Comparison of ENCODE assay signal across 25 cellular contexts in the genomic region with DNA sequence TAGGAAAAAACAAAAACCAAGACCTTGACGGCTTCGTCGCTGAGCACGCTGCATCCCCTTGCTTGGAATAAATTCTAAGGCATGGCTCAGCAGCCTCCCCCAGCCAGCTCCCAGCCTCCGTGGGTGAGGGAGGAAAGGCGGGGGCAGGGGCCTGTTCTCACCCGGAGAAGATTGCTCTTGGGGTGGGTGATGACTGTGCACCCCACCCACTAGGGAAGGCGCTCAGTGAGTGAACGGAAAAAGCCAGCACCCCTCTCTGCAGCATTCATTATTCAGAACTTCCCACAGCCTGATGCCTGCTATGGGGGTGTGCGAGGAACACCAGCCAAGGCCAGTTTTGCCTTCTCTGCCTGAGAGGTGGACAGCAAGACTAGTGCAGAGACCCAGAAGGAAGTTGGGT. TPM values are rescaled to one million over a fixed set of nuclear protein-coding genes. Genes with fewer than 3 reads are reported as not detected.
"Had no signal": no experiment of that assay in that cellular context is flagged by ENCODE, and none has a peak within 500 bp of the region (broad histone marks: within the 10 kb centered on the region; RNA-seq: fewer than 3 reads in every experiment).

No MANE protein-coding gene starts in this region.

- H3K9me3 Mint-ChIP-seq: endodermal cell; memory B cell; natural killer cell; stimulated activated memory B cell treated with anti-CD40 and anti-IgM and Interleukin-4, amounts not matched to agents 10 μg/mL and 1 μg/mL and 100 μg/mL, for 72 hours had no signal

- ATAC-seq: esophagus mucosa; gastrocnemius medialis; heart left ventricle; left lobe of liver; natural killer cell; stimulated activated memory B cell treated with anti-CD40 and anti-IgM and Interleukin-4, amounts not matched to agents 10 μg/mL and 1 μg/mL and 100 μg/mL, for 72 hours; stimulated activated naive CD8-positive, alpha-beta T cell treated with anti-CD3 and anti-CD28 coated beads, Interleukin-15, Interleukin-2, amounts not matched to agents 100 U/mL and 50 U/mL, for 24 hours had no signal

- H3K27ac ChIP-seq: epithelial cell of prostate, gastrocnemius medialis, heart left ventricle, hepatocyte, neutrophil, thoracic aorta, tibial nerve, upper lobe of left lung, uterus had no signal

- H3K36me3 ChIP-seq: gastrocnemius medialis, heart left ventricle, neutrophil, thoracic aorta, tibial nerve, upper lobe of left lung, uterus had no signal

- H3K4me3 Mint-ChIP-seq: endodermal cell; memory B cell; natural killer cell; stimulated activated memory B cell treated with anti-CD40 and anti-IgM and Interleukin-4, amounts not matched to agents 10 μg/mL and 1 μg/mL and 100 μg/mL, for 72 hours had no signal

- DNase-seq: cerebellar nuclear complex; effector CD8-positive, alpha-beta T cell; endodermal cell; foreskin fibroblast; gastrocnemius medialis; heart left ventricle; kidney; natural killer cell; stimulated activated CD4-positive, alpha-beta T cell treated with anti-CD3 and anti-CD28 coated beads, Interleukin-4, amount 100 ng/mL, for 4 hours; stimulated activated naive CD8-positive, alpha-beta T cell treated with anti-CD3 and anti-CD28 coated beads, Interleukin-15, Interleukin-2, amounts not matched to agents 100 U/mL and 50 U/mL, for 24 hours; substantia nigra; upper lobe of left lung; uterus had no signal

- H3K4me1 ChIP-seq: gastrocnemius medialis, heart left ventricle, tibial nerve, upper lobe of left lung, uterus had no signal

- H3K4me2 ChIP-seq: hepatocyte had no signal

- H3K27ac Mint-ChIP-seq: endodermal cell; memory B cell; natural killer cell; stimulated activated memory B cell treated with anti-CD40 and anti-IgM and Interleukin-4, amounts not matched to agents 10 μg/mL and 1 μg/mL and 100 μg/mL, for 72 hours had no signal

- H3K36me3 Mint-ChIP-seq: memory B cell; natural killer cell; stimulated activated memory B cell treated with anti-CD40 and anti-IgM and Interleukin-4, amounts not matched to agents 10 μg/mL and 1 μg/mL and 100 μg/mL, for 72 hours had no signal

- H2AFZ ChIP-seq: hepatocyte had no signal

- H3K4me3 ChIP-seq: gastrocnemius medialis, heart left ventricle, hepatocyte, lung, thoracic aorta, tibial nerve, upper lobe of left lung, uterus had no signal

- H3K9me3 ChIP-seq: gastrocnemius medialis, neutrophil, thoracic aorta, upper lobe of left lung, uterus had no signal

- H3K27me3 ChIP-seq: gastrocnemius medialis, tibial nerve, upper lobe of left lung, uterus had no signal

- H3K4me1 Mint-ChIP-seq: endodermal cell; memory B cell; natural killer cell; stimulated activated memory B cell treated with anti-CD40 and anti-IgM and Interleukin-4, amounts not matched to agents 10 μg/mL and 1 μg/mL and 100 μg/mL, for 72 hours had no signal

RNA-seq across cellular contexts. Expression of gene NTRK3, which starts 19.3 kb away (rescaled TPM):
- total RNA-seq: natural killer cell, osteocyte, pulmonary artery endothelial cell had no signal
